In genomic region chr12:92110083-92110640, GRCh38 we compare ENCODE assay signal across 22 cellular contexts. TPM values are rescaled to one million over a fixed set of nuclear protein-coding genes. Genes with fewer than 3 reads are reported as not detected.
A peak's percentile ranks its signal among the peaks of the same experiment; 100 is the strongest.
DNase-seq lines count a peak whose midpoint lies in the region; ATAC-seq and TF ChIP-seq lines count a peak whose summit lies in the region.
"Had no signal": no experiment of that assay in that cellular context is flagged by ENCODE, and none has a peak within 500 bp of the region (broad histone marks: within the 10 kb centered on the region; RNA-seq: fewer than 3 reads in every experiment).

No MANE protein-coding gene starts in this region.

- H3K4me2 ChIP-seq in PC-3 (ENCODE audit: low read length), result no peak overlapping the region

- H3K9me3 ChIP-seq in CD4-positive, alpha-beta memory T cell (ENCODE audit: control insufficient read depth in 1 of 2, low read length in 2 of 2), result no peaks in the 10 kb centered on the region
- H3K9me3 ChIP-seq in PC-3 (ENCODE audit: low read length), result no peaks in the 10 kb centered on the region
- H3K9me3 ChIP-seq: heart right ventricle, left lung, tibial artery had no signal

- no TSS peak for BruUV-seq in PC-3 (replicated peaks; lab: Mats Ljungman, UMichigan)

- CTCF ChIA-PET in CD4-positive, alpha-beta memory T cell (lab: Charles Lee; ENCODE audit: partially characterized antibody), result interaction anchor here (1.4 kb wide), 1 partner anchor 80 kb away, joined by 3 read pairs; no protein-coding TSS in a partner anchor
- CTCF ChIA-PET in PC-3 (lab: Charles Lee), result no interaction called here

- H3K4me3 Mint-ChIP-seq in T-helper 2 cell treated with Interferon-gamma antibody and Interleukin-4, amounts not matched to agents 5 μg/mL and 100 μg/mL, for 36 hours, result peak overlapping the region; percentile 26
- peak overlapping the region in 6 of 8 donors; percentile 23 to 72 (median 54) for H3K4me3 Mint-ChIP-seq in CD4-positive, alpha-beta memory T cell
- H3K4me3 Mint-ChIP-seq in activated naive CD8-positive, alpha-beta T cell treated with anti-CD3 and anti-CD28 coated beads, Interleukin-2, amount 10 ng/mL, durations not matched to agents 7 days and 5 days, result peak overlapping the region; percentile 76
- H3K4me3 Mint-ChIP-seq: HFFc6, nephron had no signal

- no peak overlapping the region for H3K9ac ChIP-seq in PC-3 (ENCODE audit: low read length)

- H3K4me1 ChIP-seq in CD4-positive, alpha-beta memory T cell (ENCODE audit: insufficient read depth, low read length), result peaks cover 58% of the 10 kb centered on the region
- no peaks in the 10 kb centered on the region for H3K4me1 ChIP-seq in PC-3 (ENCODE audit: insufficient read depth, low read length)
- H3K4me1 ChIP-seq: tibial artery had no signal

- POLR2A ChIA-PET in CD4-positive, alpha-beta memory T cell (lab: Charles Lee; ENCODE audit: partially characterized antibody), result interaction anchor here (0.7 to 1.4 kb wide), 3 partner anchors 13 to 26 kb away, joined by 3 to 4 read pairs (median 3); no protein-coding TSS in a partner anchor
- POLR2A ChIA-PET in activated naive CD8-positive, alpha-beta T cell treated with anti-CD3 and anti-CD28 coated beads, Interleukin-2, amount 10 ng/mL, durations not matched to agents 7 days and 5 days (lab: Charles Lee), result interaction anchor here (0.7 to 5.9 kb wide), 3 partner anchors 24 to 51 kb away, joined by 4 to 33 read pairs (median 5); partner anchors contain the start of gene BTG1
- POLR2A ChIA-PET in PC-3 (lab: Charles Lee; ENCODE audit: unreplicated experiment), result no interaction called here

- H3K27me3 Mint-ChIP-seq in T-helper 2 cell treated with Interferon-gamma antibody and Interleukin-4, amounts not matched to agents 5 μg/mL and 100 μg/mL, for 36 hours (ENCODE audit: low read depth), result no peaks in the 10 kb centered on the region
- no peaks in the 10 kb centered on the region for H3K27me3 Mint-ChIP-seq in CD4-positive, alpha-beta memory T cell
- H3K27me3 Mint-ChIP-seq in activated naive CD8-positive, alpha-beta T cell treated with anti-CD3 and anti-CD28 coated beads, Interleukin-2, amount 10 ng/mL, durations not matched to agents 7 days and 5 days, result no peaks in the 10 kb centered on the region
- H3K27me3 Mint-ChIP-seq: IgD-negative memory B cell had no signal

- no peaks in the 10 kb centered on the region for H4K20me1 ChIP-seq in PC-3 (ENCODE audit: low read length)

- H3K27ac ChIP-seq in CD4-positive, alpha-beta memory T cell (ENCODE audit: low read depth, low read length), result no peak overlapping the region
- no peak overlapping the region for H3K27ac ChIP-seq in PC-3 (ENCODE audit: low read length)
- H3K27ac ChIP-seq: C4-2B, left lung, tibial artery had no signal

- H2AFZ ChIP-seq in PC-3 (ENCODE audit: low read length), result no peak overlapping the region

- no peak for DNase-seq in T-helper 2 cell treated with Interferon-gamma antibody and Interleukin-4, amounts not matched to agents 5 μg/mL and 100 μg/mL, for 36 hours (ENCODE audit: low spot score)
- DNase-seq in T-helper 2 cell (no peak), NCI-H69 (lab: John Stamatoyannopoulos, UW) (peak; percentile 62), PC-3 (no peak), NCI-H510A (lab: John Stamatoyannopoulos, UW) (no peak), HCEC 1CT (no peak)
- DNase-seq in CD4-positive, alpha-beta memory T cell, result no peak
- no peak for DNase-seq in activated naive CD8-positive, alpha-beta T cell treated with anti-CD3 and anti-CD28 coated beads, Interleukin-2, amount 10 ng/mL, durations not matched to agents 7 days and 5 days
- DNase-seq: dermis blood vessel endothelial cell; GDM1; heart right ventricle; HFFc6; left lung; MM.1S; NCI-H1694 treated with DMSO at 0.1 percent for 48 hours; RPMI8226; stimulated activated naive CD4-positive, alpha-beta T cell; SW 1271; tibial artery had no signal

- no peak for ATAC-seq in activated naive CD8-positive, alpha-beta T cell treated with anti-CD3 and anti-CD28 coated beads, Interleukin-2, amount 10 ng/mL, durations not matched to agents 7 days and 5 days (ENCODE audit: low read depth)
- ATAC-seq in PC-3, result no peak
- ATAC-seq: heart right ventricle, left lung had no signal

- intact Hi-C loops in CD4-positive, alpha-beta memory T cell (cut with micrococcal nuclease), result no loop called here
- intact Hi-C loops in PC-3 (cut with micrococcal nuclease), result no loop called here

- no peak for TF ChIP-seq CTCF in PC-3 (conservative IDR thresholded peaks at IDR 0.05; ENCODE audit: low read depth, low read length)

- no peak overlapping the region for H3K27ac Mint-ChIP-seq in T-helper 2 cell treated with Interferon-gamma antibody and Interleukin-4, amounts not matched to agents 5 μg/mL and 100 μg/mL, for 36 hours
- H3K27ac Mint-ChIP-seq in CD4-positive, alpha-beta memory T cell, result peak overlapping the region in 4 of 7 donors; percentile 5 to 81 (median 34)
- peak overlapping the region; percentile 76 for H3K27ac Mint-ChIP-seq in activated naive CD8-positive, alpha-beta T cell treated with anti-CD3 and anti-CD28 coated beads, Interleukin-2, amount 10 ng/mL, durations not matched to agents 7 days and 5 days
- H3K27ac Mint-ChIP-seq: HFFc6, IgD-negative memory B cell, nephron had no signal

- H3K79me2 ChIP-seq in PC-3 (ENCODE audit: low read length), result peaks cover 60% of the 10 kb centered on the region

- H3F3A ChIP-seq in PC-3 (ENCODE audit: low read length, unreplicated experiment), result no peaks in the 10 kb centered on the region

- H3K9me2 ChIP-seq in PC-3 (replicated peaks; ENCODE audit: low read length), result no peaks in the 10 kb centered on the region

- no peak overlapping the region for H3K4me3 ChIP-seq in CD4-positive, alpha-beta memory T cell (ENCODE audit: low read length in 2 of 2)
- H3K4me3 ChIP-seq in PC-3 (ENCODE audit: low read length), result no peak overlapping the region
- H3K4me3 ChIP-seq: heart right ventricle, left lung, tibial artery had no signal

- peaks cover 60% of the 10 kb centered on the region for H3K4me1 Mint-ChIP-seq in T-helper 2 cell treated with Interferon-gamma antibody and Interleukin-4, amounts not matched to agents 5 μg/mL and 100 μg/mL, for 36 hours (ENCODE audit: low read depth)
- H3K4me1 Mint-ChIP-seq in CD4-positive, alpha-beta memory T cell, result peaks cover 45 to 85% (median 67%) of the 10 kb centered on the region in 4 donors
- peaks cover 69% of the 10 kb centered on the region for H3K4me1 Mint-ChIP-seq in activated naive CD8-positive, alpha-beta T cell treated with anti-CD3 and anti-CD28 coated beads, Interleukin-2, amount 10 ng/mL, durations not matched to agents 7 days and 5 days

- no peaks in the 10 kb centered on the region for H3K36me3 ChIP-seq in CD4-positive, alpha-beta memory T cell (ENCODE audit: insufficient read depth, low read length)
- H3K36me3 ChIP-seq in PC-3 (ENCODE audit: low read depth, low read length), result no peaks in the 10 kb centered on the region
- H3K36me3 ChIP-seq: heart right ventricle, left lung, tibial artery had no signal

- H3K27me3 ChIP-seq in CD4-positive, alpha-beta memory T cell (ENCODE audit: insufficient read depth, low read length), result no peaks in the 10 kb centered on the region
- H3K27me3 ChIP-seq in PC-3 (ENCODE audit: low read length), result no peaks in the 10 kb centered on the region
- H3K27me3 ChIP-seq: heart right ventricle, left lung, tibial artery had no signal

- H3K36me3 Mint-ChIP-seq in T-helper 2 cell treated with Interferon-gamma antibody and Interleukin-4, amounts not matched to agents 5 μg/mL and 100 μg/mL, for 36 hours (ENCODE audit: low read depth), result peaks cover 2% of the 10 kb centered on the region
- H3K36me3 Mint-ChIP-seq in CD4-positive, alpha-beta memory T cell, result peaks cover 3 to 11% of the 10 kb centered on the region in 2 donors
- peaks cover 4% of the 10 kb centered on the region for H3K36me3 Mint-ChIP-seq in activated naive CD8-positive, alpha-beta T cell treated with anti-CD3 and anti-CD28 coated beads, Interleukin-2, amount 10 ng/mL, durations not matched to agents 7 days and 5 days
- H3K36me3 Mint-ChIP-seq: IgD-negative memory B cell had no signal

- H3K9me3 Mint-ChIP-seq in T-helper 2 cell treated with Interferon-gamma antibody and Interleukin-4, amounts not matched to agents 5 μg/mL and 100 μg/mL, for 36 hours, result no peaks in the 10 kb centered on the region
- H3K9me3 Mint-ChIP-seq in CD4-positive, alpha-beta memory T cell, result peaks cover 0 to 2% (median 0%) of the 10 kb centered on the region in 8 donors
- H3K9me3 Mint-ChIP-seq in activated naive CD8-positive, alpha-beta T cell treated with anti-CD3 and anti-CD28 coated beads, Interleukin-2, amount 10 ng/mL, durations not matched to agents 7 days and 5 days, result no peaks in the 10 kb centered on the region
- H3K9me3 Mint-ChIP-seq: HFFc6, IgD-negative memory B cell, nephron had no signal

RNA-seq across cellular contexts. Expression of gene BTG1, which starts 35.5 kb away (rescaled TPM):
- total RNA-seq in CD4-positive, alpha-beta memory T cell, result 100 to 1,000 TPM; 431 to 469 TPM
- 100 to 1,000 TPM; 339 to 765 TPM for polyA plus RNA-seq in CD4-positive, alpha-beta memory T cell
- 100 to 1,000 TPM; 249 to 255 TPM for total RNA-seq in activated naive CD8-positive, alpha-beta T cell treated with anti-CD3 and anti-CD28 coated beads, Interleukin-2, amount 10 ng/mL, durations not matched to agents 7 days and 5 days
- 16.0 and 29.8 TPM in 2 replicates for total RNA-seq in PC-3 (2014; rRNA removed)

Comparison
In these comparisons a context has a peak if more than half of its experiments do, and no peak if none do; other contexts are left out.
1. H3K4me3 Mint-ChIP-seq: peak in every context shown above with its lines; median percentile 76 in activated naive CD8-positive, alpha-beta T cell treated with anti-CD3 and anti-CD28 coated beads, Interleukin-2, amount 10 ng/mL, durations not matched to agents 7 days and 5 days; 54 in CD4-positive, alpha-beta memory T cell; 26 in T-helper 2 cell treated with Interferon-gamma antibody and Interleukin-4, amounts not matched to agents 5 μg/mL and 100 μg/mL, for 36 hours.